In the genomic region with DNA sequence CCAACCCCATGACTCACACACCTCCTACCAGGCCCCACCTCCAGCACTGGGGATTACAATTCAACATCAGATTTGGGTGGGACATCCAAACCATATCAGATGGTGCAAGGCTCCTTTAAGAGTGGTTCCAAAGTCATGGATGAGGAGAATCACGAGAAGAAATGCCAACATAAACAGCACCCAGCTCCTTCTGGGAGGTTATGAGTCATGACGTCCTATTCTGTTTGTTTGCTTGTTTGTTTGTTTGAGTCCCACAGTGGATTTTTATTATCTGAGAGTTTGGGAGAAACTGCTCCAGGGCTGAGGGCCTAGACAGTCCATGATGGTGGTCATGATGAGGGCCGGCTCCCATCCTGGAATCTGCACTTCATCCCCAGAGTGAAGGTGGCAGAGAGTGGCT, we compare ENCODE assay signal across 14 cellular contexts.
A peak's percentile ranks its signal among the peaks of the same experiment; 100 is the strongest.
DNase-seq lines count a peak whose midpoint lies in the region; ATAC-seq and TF ChIP-seq lines count a peak whose summit lies in the region.
"Had no signal": no experiment of that assay in that cellular context is flagged by ENCODE, and none has a peak within 500 bp of the region (broad histone marks: within the 10 kb centered on the region; RNA-seq: fewer than 3 reads in every experiment).

No MANE protein-coding gene starts in this region.

- no peaks in the 10 kb centered on the region for H3K9me3 ChIP-seq in breast epithelium
- H3K9me3 ChIP-seq in Panc1 (ENCODE audit: control insufficient read depth, insufficient read depth, low read depth, low read length), result no peaks in the 10 kb centered on the region
- H3K9me3 ChIP-seq in mesenchymal stem cell (ENCODE audit: control insufficient read depth, low read length), result no peaks in the 10 kb centered on the region
- no peaks in the 10 kb centered on the region for H3K9me3 ChIP-seq in sigmoid colon
- H3K9me3 ChIP-seq: Caco-2, HAP-1 had no signal

- no peak overlapping the region for H2BK12ac ChIP-seq in mesenchymal stem cell (ENCODE audit: low read length in 2 of 2)

- H3K27ac ChIP-seq in breast epithelium (no peak overlapping the region), Panc1 (ENCODE audit: low read length) (no peak overlapping the region), mesenchymal stem cell (ENCODE audit: low read length, poor library complexity, severe bottlenecking) (no peak overlapping the region), sigmoid colon (no peak overlapping the region)
- H3K27ac ChIP-seq: C4-2B, GM23248 had no signal

- TF ChIP-seq CTCF in MCF 10A (IDR thresholded peaks at IDR 0.05; ENCODE audit: unreplicated experiment), result no peak
- no peak for TF ChIP-seq CTCF in breast epithelium (IDR thresholded peaks at IDR 0.05)
- TF ChIP-seq CTCF in Panc1 (IDR thresholded peaks at IDR 0.05), result no peak
- TF ChIP-seq CTCF in sigmoid colon (IDR thresholded peaks at IDR 0.05), result no peak

- H3K4me1 ChIP-seq in breast epithelium (no peaks in the 10 kb centered on the region), Panc1 (ENCODE audit: control insufficient read depth, insufficient read depth, low read length) (peaks cover 6% of the 10 kb centered on the region), mesenchymal stem cell (ENCODE audit: control insufficient read depth, insufficient read depth, low read depth, low read length) (no peaks in the 10 kb centered on the region), sigmoid colon (no peaks in the 10 kb centered on the region)
- H3K4me1 ChIP-seq: Caco-2, HAP-1 had no signal

- no peak overlapping the region for H3K4me3 Mint-ChIP-seq in MCF 10A (ENCODE audit: unreplicated experiment)
- H3K4me3 Mint-ChIP-seq: CD4-positive, alpha-beta T cell; IgD-negative memory B cell had no signal

- ATAC-seq in Panc1 (peak; percentile 88), GM21360 (IDR thresholded peaks at IDR 0.05; ENCODE audit: unreplicated experiment) (no peak)
- ATAC-seq: HepG2 had no signal

- no peak overlapping the region for H3K9ac ChIP-seq in mesenchymal stem cell (ENCODE audit: low read length)
- H3K9ac ChIP-seq: GM23248 had no signal

- H4K8ac ChIP-seq in mesenchymal stem cell (ENCODE audit: low read length), result peak overlapping the region; percentile 40

- WGBS in mesenchymal stem cell, result 33% methylated on average over 3 of the region's 3 CpGs
- WGBS in sigmoid colon, 2 donors, result 56 to 77% methylated on average over 3 of the region's 3 CpGs

- TF ChIP-seq POLR2A in breast epithelium (IDR thresholded peaks at IDR 0.05), result no peak
- no peak for TF ChIP-seq POLR2A in sigmoid colon (IDR thresholded peaks at IDR 0.05)

- no peak overlapping the region for H3K18ac ChIP-seq in mesenchymal stem cell (ENCODE audit: low read depth in 1 of 2, low read length in 2 of 2)

- no peak overlapping the region for H2BK120ac ChIP-seq in mesenchymal stem cell (ENCODE audit: low read depth, low read length)

- no peak overlapping the region for H3K23ac ChIP-seq in mesenchymal stem cell (ENCODE audit: low read length in 2 of 2)

- intact Hi-C loops in MCF 10A (cut with micrococcal nuclease) (no loop called here), breast epithelium (cut with DNase I; ENCODE audit: low total_unique reads) (no loop called here), Panc1 (cut with micrococcal nuclease; ENCODE audit: unreplicated experiment) (no loop called here), sigmoid colon (cut with DNase I) (no loop called here)

- in situ Hi-C loops in Panc1 (cut with HindIII; ENCODE audit: low pct_unique_long_range_greater_than_20kb, low sequenced_read_pairs), result no loop called here

- H2BK15ac ChIP-seq in mesenchymal stem cell (ENCODE audit: low read depth, poor library complexity, severe bottlenecking), result no peak overlapping the region

- no peak overlapping the region for H3K4me2 ChIP-seq in mesenchymal stem cell (ENCODE audit: low read length, poor library complexity, severe bottlenecking)

- DNase-seq in MCF 10A (ENCODE audit: unreplicated experiment) (peak; percentile 36), breast epithelium (ENCODE audit: low spot score in 2 of 2) (no peak), Panc1 (ENCODE audit: low read depth, low spot score) (no peak), mesenchymal stem cell (peak; percentile 13), sigmoid colon (no peak)
- DNase-seq: AML-193; Caco-2; CD4-positive, alpha-beta T cell; GM23248 had no signal

- POLR2A ChIA-PET in MCF 10A (lab: Yijun Ruan, JAX), result no interaction called here
- POLR2A ChIA-PET in Panc1 (lab: Charles Lee), result no interaction called here

- H3K36me3 Mint-ChIP-seq in MCF 10A (ENCODE audit: insufficient read depth, unreplicated experiment), result no peaks in the 10 kb centered on the region
- H3K36me3 Mint-ChIP-seq: IgD-negative memory B cell had no signal

- CTCF ChIA-PET in MCF 10A (lab: Yijun Ruan, JAX), result interaction anchor here (0.6 to 2.2 kb wide), 3 partner anchors 44 to 494 kb away, joined by 4 to 11 read pairs (median 4); no protein-coding TSS in a partner anchor
- CTCF ChIA-PET in Panc1 (lab: Charles Lee), result no interaction called here

- no peak overlapping the region for H2BK5ac ChIP-seq in mesenchymal stem cell (ENCODE audit: low read depth, low read length, poor library complexity, severe bottlenecking)

- BruUV-seq in MCF 10A (replicated peaks; lab: Mats Ljungman, UMichigan) (no TSS peak), Panc1 (replicated peaks; lab: Mats Ljungman, UMichigan) (no TSS peak)

- H3K4me3 ChIP-seq in breast epithelium (no peak overlapping the region), Panc1 (ENCODE audit: low read depth in 2 of 2, low read length in 2 of 2) (no peak overlapping the region), mesenchymal stem cell (ENCODE audit: insufficient read depth in 1 of 2, low read depth in 1 of 2, low read length in 2 of 2) (no peak overlapping the region), sigmoid colon (no peak overlapping the region)
- H3K4me3 ChIP-seq: GM23248, HAP-1 had no signal

- no peak overlapping the region for H3K14ac ChIP-seq in mesenchymal stem cell (ENCODE audit: low read length in 2 of 2)

- H3K36me3 ChIP-seq in breast epithelium (no peaks in the 10 kb centered on the region), Panc1 (ENCODE audit: control insufficient read depth, insufficient read depth, low read length) (no peaks in the 10 kb centered on the region), mesenchymal stem cell (ENCODE audit: control insufficient read depth in 1 of 2, insufficient read depth in 2 of 2, low read depth in 1 of 2, low read length in 2 of 2) (no peaks in the 10 kb centered on the region), sigmoid colon (no peaks in the 10 kb centered on the region)
- H3K36me3 ChIP-seq: HAP-1 had no signal

- H3K27me3 ChIP-seq in breast epithelium, result no peaks in the 10 kb centered on the region
- H3K27me3 ChIP-seq in Panc1 (ENCODE audit: control insufficient read depth, insufficient read depth, low read length), result no peaks in the 10 kb centered on the region
- peaks cover 16 to 23% of the 10 kb centered on the region in 2 experiments for H3K27me3 ChIP-seq in mesenchymal stem cell (ENCODE audit: control insufficient read depth in 1 of 2, insufficient read depth in 1 of 2, low read length in 2 of 2)
- no peaks in the 10 kb centered on the region for H3K27me3 ChIP-seq in sigmoid colon

- no peak overlapping the region for H3K4ac ChIP-seq in mesenchymal stem cell (ENCODE audit: low read depth in 1 of 2, low read length in 2 of 2)

- no peak overlapping the region for H2AFZ ChIP-seq in mesenchymal stem cell (ENCODE audit: low read depth, low read length)
- H2AFZ ChIP-seq: GM23248 had no signal

- no peak overlapping the region for H4K91ac ChIP-seq in mesenchymal stem cell (ENCODE audit: low read length)

- H2AK5ac ChIP-seq in mesenchymal stem cell (ENCODE audit: low read length, severe bottlenecking), result no peak overlapping the region

- H3K79me1 ChIP-seq in mesenchymal stem cell (replicated peaks; ENCODE audit: low read length, poor library complexity, severe bottlenecking), result no peaks in the 10 kb centered on the region

- peaks cover 5% of the 10 kb centered on the region for H3K4me1 Mint-ChIP-seq in MCF 10A (ENCODE audit: insufficient read depth, unreplicated experiment)
- H3K4me1 Mint-ChIP-seq: IgD-negative memory B cell had no signal

- no peaks in the 10 kb centered on the region for H3K27me3 Mint-ChIP-seq in MCF 10A (ENCODE audit: insufficient read depth, unreplicated experiment)

- TF ChIP-seq EP300 in sigmoid colon (IDR thresholded peaks at IDR 0.05), result no peak

- H3K27ac Mint-ChIP-seq in MCF 10A (ENCODE audit: low read depth, unreplicated experiment), result no peak overlapping the region
- H3K27ac Mint-ChIP-seq: CD4-positive, alpha-beta T cell; IgD-negative memory B cell had no signal

- no peaks in the 10 kb centered on the region for H3K9me3 Mint-ChIP-seq in MCF 10A (ENCODE audit: unreplicated experiment)
- H3K9me3 Mint-ChIP-seq: CD4-positive, alpha-beta T cell had no signal

Comparison
In these comparisons a context has a peak if more than half of its experiments do, and no peak if none do; other contexts are left out.
1. DNase-seq: peak in MCF 10A (single experiment) and mesenchymal stem cell (single experiment); none in breast epithelium (0 of 2), Panc1 (single experiment) and sigmoid colon (single experiment).